23 cellular contexts compared by ENCODE assay signal in the genomic region with DNA sequence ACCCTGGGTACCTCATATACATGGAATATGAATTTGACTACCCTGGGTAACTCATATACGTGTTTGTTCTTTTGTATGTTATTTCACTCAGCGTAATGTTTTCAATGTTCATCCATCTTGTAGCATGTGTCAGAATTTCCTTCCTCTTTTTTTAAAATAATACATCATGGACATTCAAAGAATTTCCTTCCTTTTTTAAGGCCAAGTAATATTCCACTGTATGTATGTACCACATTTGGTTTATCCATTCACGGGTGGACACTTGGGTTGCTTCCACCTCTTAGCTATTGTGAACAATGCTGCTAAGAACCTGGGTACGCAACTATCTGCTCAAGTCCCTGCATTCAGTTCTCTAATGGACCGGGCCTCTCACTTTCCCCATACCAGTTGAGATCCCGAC. TPM values are rescaled to one million over a fixed set of nuclear protein-coding genes. Genes with fewer than 3 reads are reported as not detected.
A peak's percentile ranks its signal among the peaks of the same experiment; 100 is the strongest.
DNase-seq lines count a peak whose midpoint lies in the region; ATAC-seq, FAIRE-seq and TF ChIP-seq lines count a peak whose summit lies in the region.
"Had no signal": no experiment of that assay in that cellular context is flagged by ENCODE, and none has a peak within 500 bp of the region (broad histone marks: within the 10 kb centered on the region; RNA-seq: fewer than 3 reads in every experiment).

No MANE protein-coding gene starts in this region.

- H3K4me3 ChIP-seq in HEK293 (ENCODE audit: low read depth, low read length) (no peak overlapping the region), K562 (no peak overlapping the region), tibial artery (no peak overlapping the region)
- H3K4me3 ChIP-seq: GM23248 had no signal

- intact Hi-C loops in K562 (cut with micrococcal nuclease) = no loop called here
- intact Hi-C loops in tibial artery (cut with DNase I; ENCODE audit: low total_unique reads) = no loop called here

- no peak for TF ChIP-seq RAD21 in K562 (CRISPR knock-in tag; conservative IDR thresholded peaks at IDR 0.05 in 1 of 2, IDR thresholded peaks at IDR 0.05 in 1 of 2)

- H4K20me1 ChIP-seq in K562 (replicated peaks; ENCODE audit: control insufficient read depth, insufficient read depth, low read length) = no peaks in the 10 kb centered on the region

- TF ChIP-seq CTCF in HEK293 (tag by site-specific recombination; IDR thresholded peaks at IDR 0.05) (no peak), K562 (IDR thresholded peaks at IDR 0.05 in 2 of 3, conservative IDR thresholded peaks at IDR 0.05 in 1 of 3; ENCODE audit: insufficient read depth in 2 of 3, low read depth in 1 of 3, low read length in 3 of 3) (no peak), endothelial cell (IDR thresholded peaks at IDR 0.05; ENCODE audit: unreplicated experiment) (no peak), tibial artery (IDR thresholded peaks at IDR 0.05) (no peak)

- no peak for TF ChIP-seq POLR2A in K562 (conservative IDR thresholded peaks at IDR 0.05)

- no peaks in the 10 kb centered on the region for H3K36me3 ChIP-seq in HEK293 (ENCODE audit: control insufficient read depth in 2 of 2, insufficient read depth in 1 of 2, low read length in 2 of 2)
- H3K36me3 ChIP-seq in K562 (ENCODE audit: control insufficient read depth, insufficient read depth, low read length) = no peaks in the 10 kb centered on the region; the same call in 2 of the 3 replicates
- no peaks in the 10 kb centered on the region for H3K36me3 ChIP-seq in tibial artery

- peaks cover 17% of the 10 kb centered on the region for H3K4me1 Mint-ChIP-seq in endothelial cell (ENCODE audit: unreplicated experiment)
- H3K4me1 Mint-ChIP-seq in activated T-cell treated with anti-CD3 and anti-CD28 coated beads, Interleukin-2, amount 50 U/mL, for 24 hours (ENCODE audit: low read depth) = peaks cover 20% of the 10 kb centered on the region

- in situ Hi-C loops in K562 (cut with MboI) = no loop called here

- no peaks in the 10 kb centered on the region for H3K9me3 Mint-ChIP-seq in endothelial cell (ENCODE audit: unreplicated experiment)
- H3K9me3 Mint-ChIP-seq in activated T-cell treated with anti-CD3 and anti-CD28 coated beads, Interleukin-2, amount 50 U/mL, for 24 hours = peaks cover 9% of the 10 kb centered on the region

- H3K4me1 ChIP-seq in HEK293 (ENCODE audit: control insufficient read depth, insufficient read depth, low read length) (no peaks in the 10 kb centered on the region), K562 (replicated peaks in 1 of 2; ENCODE audit: control insufficient read depth in 2 of 2, insufficient read depth in 2 of 2, low read length in 2 of 2) (peaks cover 30 to 31% of the 10 kb centered on the region in 2 experiments; a peak in 4 of 5 replicates), tibial artery (peaks cover 0 to 10% (median 3%) of the 10 kb centered on the region in 4 donors)

- no peak overlapping the region for H3K9ac ChIP-seq in K562 (ENCODE audit: insufficient read depth in 1 of 2, low read depth in 2 of 2, low read length in 2 of 2)
- H3K9ac ChIP-seq: GM23248 had no signal

- no peak for FAIRE-seq in K562 (lab: Jason Lieb, UNC)
- FAIRE-seq: GM12891, GM18507, H1 had no signal

- no peak overlapping the region for H3K4me2 ChIP-seq in K562 (ENCODE audit: insufficient read depth, low read length)

- CTCF ChIA-PET in HEK293 (lab: Yijun Ruan, JAX) = interaction anchor here (3.7 kb wide), 1 partner anchor 88 kb away, joined by 23 read pairs; the partner anchor contains the start of gene ANKRD39
- CTCF ChIA-PET in K562 (lab: Yijun Ruan, JAX; ENCODE audit: low intra/inter-chr PET ratio) = no interaction called here

- H3K27ac ChIP-seq in HEK293 (ENCODE audit: extremely low read depth, low read depth, low read length) (no peak overlapping the region), K562 (ENCODE audit: extremely low read depth, low read depth, low read length) (no peak overlapping the region), substantia nigra (ENCODE audit: low read depth, low read length, poor library complexity, severe bottlenecking) (peak overlapping the region; percentile 100), tibial artery (no peak overlapping the region)
- H3K27ac ChIP-seq: GM23248 had no signal

- no peak overlapping the region for H3K4me3 Mint-ChIP-seq in endothelial cell (ENCODE audit: unreplicated experiment)
- no peak overlapping the region for H3K4me3 Mint-ChIP-seq in activated T-cell treated with anti-CD3 and anti-CD28 coated beads, Interleukin-2, amount 50 U/mL, for 24 hours
- H3K4me3 Mint-ChIP-seq: CD4-positive, alpha-beta memory T cell had no signal

- peak overlapping the region; percentile 75; the same call in 1 of the 2 replicates for H2AFZ ChIP-seq in K562 (ENCODE audit: low read depth, low read length)
- H2AFZ ChIP-seq: GM23248 had no signal

- H3K27me3 Mint-ChIP-seq in endothelial cell (ENCODE audit: unreplicated experiment) = peaks cover 5% of the 10 kb centered on the region
- H3K27me3 Mint-ChIP-seq in activated T-cell treated with anti-CD3 and anti-CD28 coated beads, Interleukin-2, amount 50 U/mL, for 24 hours = no peaks in the 10 kb centered on the region

- H3K27me3 ChIP-seq in K562 (ENCODE audit: control insufficient read depth in 2 of 2, insufficient read depth in 2 of 2, low read length in 2 of 2) (no peaks in the 10 kb centered on the region), tibial artery (peaks cover 0 to 13% of the 10 kb centered on the region in 2 donors)

- BruUV-seq in K562 (replicated peaks; lab: Mats Ljungman, UMichigan) = no TSS peak

- ATAC-seq in K562 (no peak), HG02973 (IDR thresholded peaks at IDR 0.05; ENCODE audit: unreplicated experiment) (no peak)

- H3K9me1 ChIP-seq in K562 (ENCODE audit: control insufficient read depth, insufficient read depth, low read length) = no peaks in the 10 kb centered on the region

- no peaks in the 10 kb centered on the region; the same call in 2 of the 3 replicates for H3K79me2 ChIP-seq in K562 (ENCODE audit: control insufficient read depth, insufficient read depth, low read length)

- TF ChIP-seq EP300 in K562 (IDR thresholded peaks at IDR 0.05; ENCODE audit: low read length) = no peak

- no peaks in the 10 kb centered on the region for H3K36me3 Mint-ChIP-seq in endothelial cell (ENCODE audit: low read depth, unreplicated experiment)
- H3K36me3 Mint-ChIP-seq in activated T-cell treated with anti-CD3 and anti-CD28 coated beads, Interleukin-2, amount 50 U/mL, for 24 hours (ENCODE audit: low read depth) = no peaks in the 10 kb centered on the region

- POLR2A ChIA-PET in HEK293 (lab: Yijun Ruan, JAX) (no interaction called here), K562 (lab: Yijun Ruan, JAX) (interaction anchor here (1.0 kb wide), 1 partner anchor 22 kb away, joined by 3 read pairs; no protein-coding TSS in a partner anchor)

- H3K27ac Mint-ChIP-seq in endothelial cell (ENCODE audit: unreplicated experiment) = peak overlapping the region; percentile 33
- H3K27ac Mint-ChIP-seq in activated T-cell treated with anti-CD3 and anti-CD28 coated beads, Interleukin-2, amount 50 U/mL, for 24 hours = no peak overlapping the region

- DNase-seq in K562 (ENCODE audit: extremely low read depth in 1 of 4, low spot score in 3 of 4) (no peak), endothelial cell (ENCODE audit: low spot score) (no peak), substantia nigra (lab: John Stamatoyannopoulos, UW) (no peak), NCI-H146 (lab: John Stamatoyannopoulos, UW) (no peak), tibial artery (no peak)
- DNase-seq in activated T-cell treated with anti-CD3 and anti-CD28 coated beads, Interleukin-2, amount 50 U/mL, for 24 hours = no peak
- DNase-seq: Calu3; CD4-positive, alpha-beta memory T cell; COR-L47; GF-D8; GM23248; H7; HCEC 1CT had no signal

- 86% methylated on average over 6 of the region's 6 CpGs for WGBS in K562 (ENCODE audit: insufficient coverage, low coverage, missing lambda C conversion rate)

- H3K9me3 ChIP-seq in HEK293 (ENCODE audit: control insufficient read depth, insufficient read depth, low read depth, low read length) = no peaks in the 10 kb centered on the region; the same call in 1 of the 2 replicates
- H3K9me3 ChIP-seq in K562 (replicated peaks; ENCODE audit: control insufficient read depth, insufficient read depth, low read depth, low read length) = no peaks in the 10 kb centered on the region
- no peaks in the 10 kb centered on the region for H3K9me3 ChIP-seq in tibial artery

TF ChIP-seq in HEK293, 187 proteins besides CTCF, POLR2A, EP300 and RAD21:
- TF ChIP-seq ZNF560 (tag by site-specific recombination; IDR thresholded peaks at IDR 0.05; ENCODE audit: borderline replicate concordance) (no peak), ZNF510 (tag by site-specific recombination; IDR thresholded peaks at IDR 0.05; ENCODE audit: insufficient replicate concordance) (no peak), ZNF335 (tag by site-specific recombination; conservative IDR thresholded peaks at IDR 0.05) (no peak), ZNF146 (tag by site-specific recombination; IDR thresholded peaks at IDR 0.05) (peak; percentile 64; the same call in 1 of the 2 replicates)

TF ChIP-seq in K562, 482 proteins besides CTCF, POLR2A, EP300 and RAD21 (continues in another document):
- TF ChIP-seq FOXA3 (CRISPR knock-in tag; conservative IDR thresholded peaks at IDR 0.05 in 1 of 2, IDR thresholded peaks at IDR 0.05 in 1 of 2) (no peak), RBFOX2 (IDR thresholded peaks at IDR 0.05; ENCODE audit: low read depth, low read length) (no peak)

RNA-seq across cellular contexts. Expression of gene FAM178B, which starts 40.3 kb away (rescaled TPM):
- total RNA-seq in K562 (2011; cell fraction: chromatin; rRNA removed; ENCODE audit: low replicate concordance) = 43.9 and 142 TPM in 2 replicates
- total RNA-seq in K562 (2011; cell fraction: nucleolus; rRNA removed) = 242 and 249 TPM in 2 replicates
- total RNA-seq in K562 (2011; cell fraction: nucleoplasm; rRNA removed) = 153 and 176 TPM in 2 replicates
- 68.1 and 118 TPM in 2 replicates for total RNA-seq in K562 (2014; rRNA removed)
- 10.0 and 20.6 TPM in 2 replicates for total RNA-seq in K562 (2014; rRNA removed; fragmentation: Illumina TruSeq; extraction: Trizol)
- 79.9 and 82.6 TPM in 2 replicates for total RNA-seq in K562 (2015; rRNA removed; fragmentation: Illumina TruSeq; extraction: Trizol)
- total RNA-seq in K562 (2021) = 152 and 177 TPM in 2 replicates
- 68.4 and 788 TPM in 2 replicates for polyA plus RNA-seq in K562 (2011; rRNA removed)
- polyA plus RNA-seq in K562 (2011; cell fraction: cytosol; rRNA removed) = 415 and 947 TPM in 2 replicates
- polyA plus RNA-seq in K562 (2011; cell fraction: nucleus; rRNA removed) = 317 and 745 TPM in 2 replicates
- 495 and 1,020 TPM in 2 replicates for polyA plus RNA-seq in K562 (2012)
- 175 and 265 TPM in 2 replicates for polyA plus RNA-seq in K562 (2014; fragmentation: Illumina TruSeq; extraction: Trizol)
- 10 to 100 TPM; 19.0 to 41.5 TPM for polyA plus RNA-seq in K562 (2014; fragmentation: Nextera tagmentation; extraction: Ambion mirVana)
- 139 and 175 TPM in 2 replicates for polyA plus RNA-seq in K562 (2014; rRNA removed)
- polyA minus RNA-seq in K562 (2011; rRNA and poly(A)+ RNA removed) = 36.1 and 135 TPM in 2 replicates
- 62.9 and 369 TPM in 2 replicates for polyA minus RNA-seq in K562 (2011; cell fraction: cytosol; rRNA and poly(A)+ RNA removed)
- 23.2 and 101 TPM in 2 replicates for polyA minus RNA-seq in K562 (2011; cell fraction: nucleus; rRNA and poly(A)+ RNA removed)
- 3.9 TPM for total RNA-seq in endothelial cell (ENCODE audit: unreplicated experiment)
- total RNA-seq: A172, A673, Calu3, Daoy, G401, GM23248 had no signal
- polyA plus RNA-seq: BJ; CD4-positive, alpha-beta memory T cell had no signal

Comparison
In these comparisons a context has a peak if more than half of its experiments do, and no peak if none do; other contexts are left out.
1. Of the 44 proteins assayed by ChIP-seq in both K562 and HEK293: peak only in K562: none; only in HEK293: none; in both: ZNF146; in neither: 43.